ENCODE assay signal across 20 cellular contexts in genomic region chr2:66962625-66963207, GRCh38.
DNase-seq lines count a peak whose midpoint lies in the region; ATAC-seq and TF ChIP-seq lines count a peak whose summit lies in the region.
"Had no signal": no experiment of that assay in that cellular context is flagged by ENCODE, and none has a peak within 500 bp of the region (broad histone marks: within the 10 kb centered on the region; RNA-seq: fewer than 3 reads in every experiment).

No MANE protein-coding gene starts in this region.

- no peak overlapping the region for H3K9ac ChIP-seq in neural progenitor cell

- H3K4me2 ChIP-seq in neural progenitor cell, result peak overlapping the region; percentile 15

- H3K27ac ChIP-seq in gastroesophageal sphincter (peak overlapping the region; percentile 41 to 76 (median 64)), neural progenitor cell (no peak overlapping the region)
- H3K27ac ChIP-seq: ascending aorta, C4-2B, lower lobe of right lung, ovary, suprapubic skin had no signal

- peaks cover 18% of the 10 kb centered on the region for H3K4me1 Mint-ChIP-seq in neural progenitor cell

- H2AFZ ChIP-seq in neural progenitor cell (replicated peaks), result no peak overlapping the region

- H3K27me3 ChIP-seq in gastroesophageal sphincter (no peaks in the 10 kb centered on the region), neural progenitor cell (no peaks in the 10 kb centered on the region)
- H3K27me3 ChIP-seq: ascending aorta, heart left ventricle, ovary, suprapubic skin had no signal

- ATAC-seq in SK-N-SH treated with all-trans-retinoic acid at 6 μM for 48 hours, result peak; percentile 87
- ATAC-seq in gastroesophageal sphincter, result peak; percentile 61
- no peak for ATAC-seq in HG03442 (IDR thresholded peaks at IDR 0.05; ENCODE audit: unreplicated experiment)
- ATAC-seq: activated T-cell treated with anti-CD3 and anti-CD28 coated beads, Interleukin-2, amount 50 U/mL, for 72 hours; heart left ventricle; sciatic nerve had no signal

- H3K4me1 ChIP-seq in gastroesophageal sphincter (peaks cover 0 to 15% (median 0%) of the 10 kb centered on the region in 3 donors), neural progenitor cell (peaks cover 13% of the 10 kb centered on the region)
- H3K4me1 ChIP-seq: ascending aorta, heart left ventricle, lower lobe of right lung, suprapubic skin had no signal

- H3K36me3 ChIP-seq in gastroesophageal sphincter (no peaks in the 10 kb centered on the region), neural progenitor cell (no peaks in the 10 kb centered on the region)
- H3K36me3 ChIP-seq: ascending aorta, heart left ventricle, lower lobe of right lung, ovary, suprapubic skin had no signal

- TF ChIP-seq POLR2A in gastroesophageal sphincter (IDR thresholded peaks at IDR 0.05), result no peak

- no peaks in the 10 kb centered on the region for H4K20me1 ChIP-seq in neural progenitor cell (ENCODE audit: low read depth)

- no peak overlapping the region for H3K4me3 Mint-ChIP-seq in neural progenitor cell
- H3K4me3 Mint-ChIP-seq: activated T-cell treated with anti-CD3 and anti-CD28 coated beads, Interleukin-2, amount 50 U/mL, for 72 hours had no signal

- H3K36me3 Mint-ChIP-seq in neural progenitor cell, result no peaks in the 10 kb centered on the region

- TF ChIP-seq EP300 in gastroesophageal sphincter (IDR thresholded peaks at IDR 0.05), result no peak

- H3F3A ChIP-seq in neural progenitor cell (ENCODE audit: low read depth), result no peaks in the 10 kb centered on the region

- no peak overlapping the region for H3K27ac Mint-ChIP-seq in neural progenitor cell
- H3K27ac Mint-ChIP-seq: activated T-cell treated with anti-CD3 and anti-CD28 coated beads, Interleukin-2, amount 50 U/mL, for 72 hours had no signal

- H3K79me2 ChIP-seq in neural progenitor cell (ENCODE audit: low read depth), result no peaks in the 10 kb centered on the region

- H3K27me3 Mint-ChIP-seq in neural progenitor cell (ENCODE audit: insufficient read depth, low read depth), result no peaks in the 10 kb centered on the region

- no peak for TF ChIP-seq CTCF in gastroesophageal sphincter (IDR thresholded peaks at IDR 0.05)
- TF ChIP-seq CTCF in neural progenitor cell (IDR thresholded peaks at IDR 0.05), result no peak

- DNase-seq in ELF-1 (ENCODE audit: low read depth, low spot score) (peak; percentile 87), neural progenitor cell (ENCODE audit: low spot score) (peak; percentile 24), A172 (ENCODE audit: low spot score) (no peak), DMS153 treated with DMSO at 0.1 percent for 48 hours (lab: John Stamatoyannopoulos, UW; ENCODE audit: unreplicated experiment) (no peak), NCI-H187 (lab: John Stamatoyannopoulos, UW) (no peak)
- DNase-seq: activated naive CD4-positive, alpha-beta T cell treated with anti-CD3 and anti-CD28 coated beads, Interleukin-2, amount 50 U/mL, for 16 hours; activated T-cell treated with anti-CD3 and anti-CD28 coated beads, Interleukin-2, amount 50 U/mL, for 72 hours; heart left ventricle; IMR-90; lower lobe of right lung; NCI-H1694 treated with DMSO at 0.1 percent for 48 hours; NCI-H345; ovary had no signal

- H3K4me3 ChIP-seq in gastroesophageal sphincter, result no peak overlapping the region
- no peak overlapping the region for H3K4me3 ChIP-seq in neural progenitor cell
- H3K4me3 ChIP-seq: ascending aorta, heart left ventricle, lower lobe of right lung, ovary, suprapubic skin had no signal

- 0 to 13% methylated on average over 1 to 3 of the region's 3 CpGs for WGBS in gastroesophageal sphincter (ENCODE audit: low coverage in 1 of 2), 2 donors

- no peaks in the 10 kb centered on the region for H3K9me3 Mint-ChIP-seq in neural progenitor cell
- H3K9me3 Mint-ChIP-seq: activated T-cell treated with anti-CD3 and anti-CD28 coated beads, Interleukin-2, amount 50 U/mL, for 72 hours had no signal

- H3K9me3 ChIP-seq in gastroesophageal sphincter (no peaks in the 10 kb centered on the region), neural progenitor cell (ENCODE audit: low read depth) (no peaks in the 10 kb centered on the region)
- H3K9me3 ChIP-seq: ascending aorta, heart left ventricle, lower lobe of right lung, ovary, suprapubic skin had no signal

TF ChIP-seq in SK-N-SH treated with all-trans-retinoic acid at 6 μM for 48 hours, 23 proteins besides CTCF, POLR2A, EP300 and RAD21:
- peak; percentile 42 for TF ChIP-seq ISL1 (CRISPR knock-in tag; IDR thresholded peaks at IDR 0.05)
- TF ChIP-seq PPARA (CRISPR knock-in tag; IDR thresholded peaks at IDR 0.05; ENCODE audit: borderline replicate concordance), result no peak
TF ChIP-seq in SK-N-SH treated with all-trans-retinoic acid at 6 μM for 48 hours: peak in this region for 1.

Comparison
In these comparisons a context has a peak if more than half of its experiments do, and no peak if none do; other contexts are left out.
1. DNase-seq: peak in ELF-1 (single experiment) and neural progenitor cell (single experiment); none in A172 (single experiment), DMS153 treated with DMSO at 0.1 percent for 48 hours (single experiment) and NCI-H187 (0 of 2).